ENCODE assay signal across 8 cellular contexts in the genomic region with DNA sequence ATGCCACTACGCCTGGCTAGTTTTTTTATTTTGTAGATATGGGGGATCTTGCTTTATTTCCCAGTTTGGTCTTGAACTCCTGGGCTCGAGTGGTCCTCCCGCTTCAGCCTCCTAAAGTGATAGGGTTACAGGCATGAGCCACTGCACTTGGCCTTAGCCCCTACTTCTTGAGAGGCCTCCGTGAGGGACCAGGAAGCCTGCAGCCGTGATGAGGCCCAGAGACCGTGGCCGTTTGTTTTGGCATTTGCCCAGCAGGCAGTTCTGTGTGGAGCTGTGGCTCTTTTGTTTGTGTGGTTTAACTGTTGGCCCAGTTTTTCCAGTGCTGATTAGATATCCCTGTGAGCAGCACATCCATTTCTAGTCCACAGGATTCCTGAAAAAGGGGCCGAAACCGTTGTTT. TPM values are rescaled to one million over a fixed set of nuclear protein-coding genes. Genes with fewer than 3 reads are reported as not detected.
DNase-seq lines count a peak whose midpoint lies in the region; ATAC-seq and TF ChIP-seq lines count a peak whose summit lies in the region.

No MANE protein-coding gene starts in this region.

- no peak for ATAC-seq in GM19351 (IDR thresholded peaks at IDR 0.05; ENCODE audit: unreplicated experiment)
- no peak for ATAC-seq in HG02840 (IDR thresholded peaks at IDR 0.05; ENCODE audit: low FRiP score, unreplicated experiment)

- TF ChIP-seq EP300 in sigmoid colon (IDR thresholded peaks at IDR 0.05): no peak

- H3K4me1 ChIP-seq in GM23248 (ENCODE audit: insufficient read depth): no peaks in the 10 kb centered on the region
- H3K4me1 ChIP-seq in sigmoid colon: peaks cover 0 to 12% (median 9%) of the 10 kb centered on the region in 4 donors

- H3K9me2 ChIP-seq in GM23248 (ENCODE audit: insufficient read depth): no peaks in the 10 kb centered on the region

- intact Hi-C loops in sigmoid colon (cut with DNase I): no loop called here

- no peak overlapping the region for H3K9ac ChIP-seq in GM23248

- TF ChIP-seq POLR2A in sigmoid colon (IDR thresholded peaks at IDR 0.05): no peak

- no peak overlapping the region for H2AFZ ChIP-seq in GM23248

- no peak overlapping the region for H3K4me3 ChIP-seq in GM23248
- no peak overlapping the region for H3K4me3 ChIP-seq in sigmoid colon

- H4K20me1 ChIP-seq in GM23248 (ENCODE audit: insufficient read depth): no peaks in the 10 kb centered on the region

- H3K4me2 ChIP-seq in GM23248 (ENCODE audit: unreplicated experiment): no peak overlapping the region

- no peaks in the 10 kb centered on the region for H3F3A ChIP-seq in GM23248 (ENCODE audit: insufficient read depth)

- H3K27me3 ChIP-seq in GM23248 (replicated peaks; ENCODE audit: insufficient read depth) (no peaks in the 10 kb centered on the region), sigmoid colon (no peaks in the 10 kb centered on the region)

- in situ Hi-C loops in GM23248 (cut with MboI): no loop called here

- no peaks in the 10 kb centered on the region for H3K36me3 ChIP-seq in GM23248 (ENCODE audit: low read depth)
- H3K36me3 ChIP-seq in sigmoid colon: no peaks in the 10 kb centered on the region

- DNase-seq in GM23248: peak; percentile 37
- DNase-seq in RPMI7951 (ENCODE audit: low read depth): peak; percentile 81
- DNase-seq in foreskin melanocyte: peak; percentile 46
- DNase-seq in sigmoid colon: no peak
- DNase-seq in T-helper 1 cell: no peak
- DNase-seq in NCI-H1930 (lab: John Stamatoyannopoulos, UW): no peak

- H3K79me2 ChIP-seq in GM23248 (ENCODE audit: insufficient read depth): no peaks in the 10 kb centered on the region

- WGBS in GM23248 (ENCODE audit: low coverage in 1 of 2, low lambda C conversion rate in 2 of 2, missing lambda C conversion rate in 2 of 2), 2 experiments: 74 to 80% methylated on average over 9 of the region's 9 CpGs
- WGBS in sigmoid colon, 2 donors: 17 to 49% methylated on average over 9 of the region's 9 CpGs

- H3K27ac ChIP-seq in GM23248 (no peak overlapping the region), sigmoid colon (peak overlapping the region in 3 of 4 donors; percentile 24 to 56 (median 51))

- TF ChIP-seq CTCF in sigmoid colon (IDR thresholded peaks at IDR 0.05): no peak

- no peaks in the 10 kb centered on the region for H3K9me3 ChIP-seq in GM23248 (ENCODE audit: low read depth)
- no peaks in the 10 kb centered on the region for H3K9me3 ChIP-seq in sigmoid colon

RNA-seq across cellular contexts. Expression of gene SRSF3, which starts 39.8 kb away (rescaled TPM):
- 141 and 171 TPM in 2 replicates for total RNA-seq in GM23248 (2014; rRNA removed; shearing (Covaris generic))
- polyA plus RNA-seq in GM23248 (2016; fragmentation: Nextera tagmentation; extraction: Ambion mirVana): 238 and 243 TPM in 2 replicates
- 435 and 490 TPM in 2 replicates for total RNA-seq in RPMI7951 (2014; rRNA removed; shearing (Covaris generic))
- total RNA-seq in sigmoid colon: 100 to 1,000 TPM; 101 to 168 (median 122) TPM
- 100 to 1,000 TPM; 144 to 292 (median 165) TPM for polyA plus RNA-seq in sigmoid colon

RNA-seq across cellular contexts. Expression of gene CDKN1A, which starts 44.6 kb away (rescaled TPM):
- 469 and 549 TPM in 2 replicates for total RNA-seq in GM23248 (2014; rRNA removed; shearing (Covaris generic))
- polyA plus RNA-seq in GM23248 (2016; fragmentation: Nextera tagmentation; extraction: Ambion mirVana): 813 and 856 TPM in 2 replicates
- total RNA-seq in RPMI7951 (2014; rRNA removed; shearing (Covaris generic)): 18.0 TPM in 2 replicates
- total RNA-seq in sigmoid colon: 100 to 1,000 TPM in 1 of 4 donors, 10 to 100 TPM in 3; 35.7 to 390 (median 49.7) TPM
- polyA plus RNA-seq in sigmoid colon: 100 to 1,000 TPM; 255 to 429 (median 404) TPM

Comparison
In these comparisons a context has a peak if more than half of its experiments do, and no peak if none do; other contexts are left out.
1. DNase-seq: peak in GM23248 (single experiment), RPMI7951 (single experiment) and foreskin melanocyte (single experiment); none in sigmoid colon (single experiment), T-helper 1 cell (0 of 5) and NCI-H1930 (0 of 2).